27 cellular contexts compared by ENCODE assay signal in the genomic region with DNA sequence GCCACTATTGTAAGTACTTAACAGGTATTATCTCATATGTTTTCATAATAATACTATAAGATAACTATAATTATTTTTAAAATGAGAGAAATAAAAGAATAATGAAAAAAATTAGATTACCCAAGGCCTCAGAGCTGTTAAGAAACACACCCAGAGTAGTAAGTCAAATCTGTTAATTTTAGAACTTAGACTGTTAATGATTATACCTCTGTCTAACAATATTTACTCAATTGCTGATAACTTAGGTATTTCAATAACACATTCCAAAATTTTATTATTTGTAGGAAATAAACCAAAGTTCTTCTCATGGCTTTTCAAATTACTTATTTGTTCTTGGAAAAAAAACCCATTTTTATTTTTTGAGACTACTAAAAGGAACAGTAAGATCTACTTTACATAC.
"Had no signal": no experiment of that assay in that cellular context is flagged by ENCODE, and none has a peak within 500 bp of the region (broad histone marks: within the 10 kb centered on the region; RNA-seq: fewer than 3 reads in every experiment).

No MANE protein-coding gene starts in this region.

- H3K9me3 ChIP-seq: testis, thoracic aorta, thyroid gland, tibial artery, tibial nerve, transverse colon, upper lobe of left lung, upper lobe of right lung, uterus, vagina had no signal

- H3K27me3 ChIP-seq: stomach, suprapubic skin, testis, thyroid gland, tibial artery, tibial nerve, transverse colon, upper lobe of left lung, upper lobe of right lung, uterus, vagina had no signal

- ATAC-seq: stimulated activated effector memory CD8-positive, alpha-beta T cell treated with anti-CD3 and anti-CD28 coated beads, Interleukin-12 subunit alpha, Interleukin-12 subunit beta, amount 100 ng/mL, for 72 hours; stimulated activated memory B cell treated with anti-CD40 and anti-IgM and Interleukin-4, amounts not matched to agents 10 μg/mL and 1 μg/mL and 100 μg/mL, for 72 hours; stimulated activated naive B cell treated with anti-CD40 and anti-IgM and Interleukin-4, amounts not matched to agents 10 μg/mL and 1 μg/mL and 100 μg/mL, for 72 hours; stimulated activated naive CD8-positive, alpha-beta T cell treated with anti-CD3 and anti-CD28 coated beads, Interleukin-15, amount 100 ng/mL, for 72 hours; stimulated activated naive CD8-positive, alpha-beta T cell treated with anti-CD3 and anti-CD28 coated beads, Interleukin-15, Interleukin-2, amounts not matched to agents 100 U/mL and 50 U/mL, for 24 hours; upper lobe of right lung had no signal

- FAIRE-seq: urothelium cell line had no signal

- DNase-seq: stimulated activated CD4-positive, alpha-beta T cell treated with anti-CD3 and anti-CD28 coated beads, Interleukin-2, amount 100 ng/mL, for 48 hours; stimulated activated CD4-positive, alpha-beta T cell treated with anti-CD3 and anti-CD28 coated beads, Interleukin-4, amount 100 ng/mL, for 1 hour; stimulated activated CD4-positive, alpha-beta T cell treated with anti-CD3 and anti-CD28 coated beads, Interleukin-4, amount 100 ng/mL, for 24 hours; stimulated activated CD4-positive, alpha-beta T cell treated with anti-CD3 and anti-CD28 coated beads, Interleukin-4, amount 100 ng/mL, for 4 hours; stimulated activated CD8-positive, alpha-beta memory T cell treated with anti-CD3 and anti-CD28 coated beads, Interleukin-4, amount 100 ng/mL, for 48 hours; stimulated activated naive B cell treated with anti-CD40 and anti-IgM and Interleukin-4, amounts not matched to agents 10 μg/mL and 1 μg/mL and 100 μg/mL, for 72 hours; stimulated activated naive CD4-positive, alpha-beta T cell; stimulated activated naive CD4-positive, alpha-beta T cell treated with Interleukin-2 at 50 U/mL for 16 hours; stimulated activated naive CD8-positive, alpha-beta T cell treated with anti-CD3 and anti-CD28 coated beads, Interleukin-15, amount 100 ng/mL, for 72 hours; stimulated activated naive CD8-positive, alpha-beta T cell treated with anti-CD3 and anti-CD28 coated beads, Interleukin-15, Interleukin-2, amounts not matched to agents 100 U/mL and 50 U/mL, for 24 hours; stomach; substantia nigra; testis; thyroid gland; tibial artery; transverse colon; trophoblast cell; upper lobe of left lung; upper lobe of right lung; uterus had no signal

- H3K4me3 ChIP-seq: stomach, suprapubic skin, testis, thoracic aorta, thyroid gland, tibial artery, tibial nerve, transverse colon, upper lobe of left lung, upper lobe of right lung, uterus, vagina had no signal

- H3K27ac ChIP-seq: stomach, suprapubic skin, testis, thoracic aorta, thyroid gland, tibial artery, tibial nerve, transverse colon, upper lobe of left lung, upper lobe of right lung, uterus, vagina had no signal

- H3K4me1 ChIP-seq: stomach, suprapubic skin, testis, thyroid gland, tibial artery, tibial nerve, transverse colon, upper lobe of left lung, upper lobe of right lung, uterus, vagina had no signal

- H3K36me3 ChIP-seq: stomach, suprapubic skin, thoracic aorta, thyroid gland, tibial artery, tibial nerve, transverse colon, upper lobe of left lung, upper lobe of right lung, uterus, vagina had no signal
